ENCODE assay signal across 14 cellular contexts in the genomic region with DNA sequence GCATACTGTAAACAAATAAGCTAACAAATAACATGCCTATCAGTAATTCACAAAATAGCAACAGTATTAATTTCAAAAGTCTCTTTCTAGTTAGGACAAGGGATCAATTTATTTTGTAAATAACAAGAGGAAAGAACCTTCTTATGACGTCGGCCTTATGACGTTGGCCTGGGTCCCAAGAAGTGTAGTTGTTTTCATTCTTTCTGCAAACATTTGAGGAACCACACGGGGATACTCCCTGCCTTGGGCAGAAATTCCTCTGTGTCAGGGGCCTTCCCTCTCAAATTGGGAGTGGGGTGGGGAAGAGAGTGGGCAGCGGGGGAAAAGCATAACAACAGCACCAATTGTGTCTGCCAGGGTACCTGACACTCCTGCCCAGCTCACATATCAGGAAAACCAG. TPM values are rescaled to one million over a fixed set of nuclear protein-coding genes. Genes with fewer than 3 reads are reported as not detected.
DNase-seq lines count a peak whose midpoint lies in the region; ATAC-seq and TF ChIP-seq lines count a peak whose summit lies in the region.
"Had no signal": no experiment of that assay in that cellular context is flagged by ENCODE, and none has a peak within 500 bp of the region (broad histone marks: within the 10 kb centered on the region; RNA-seq: fewer than 3 reads in every experiment).

No MANE protein-coding gene starts in this region.

- DNase-seq in right cardiac atrium = peak in 1 of 3 donors; percentile 64
- no peak for DNase-seq in Right ventricle myocardium inferior (ENCODE audit: missing footprints)
- DNase-seq in fibroblast of gingiva (ENCODE audit: low read depth) = peak; percentile 50
- DNase-seq in ovary = peak; percentile 35 to 69 (median 59)
- no peak for DNase-seq in effector memory CD4-positive, alpha-beta T cell
- no peak for DNase-seq in stimulated activated CD4-positive, alpha-beta T cell treated with anti-CD3 and anti-CD28 coated beads, Interleukin-15, amount 100 ng/mL, for 24 hours
- DNase-seq in esophagus squamous epithelium (lab: John Stamatoyannopoulos, UW) = no peak
- DNase-seq in central memory CD4-positive, alpha-beta T cell = no peak
- DNase-seq: activated CD4-positive, CD25-positive, alpha-beta regulatory T cell; endodermal cell had no signal

- no peak for TF ChIP-seq CTCF in ovary (IDR thresholded peaks at IDR 0.05)
- no peak for TF ChIP-seq CTCF in esophagus squamous epithelium (IDR thresholded peaks at IDR 0.05)

- TF ChIP-seq POLR2A in ovary (IDR thresholded peaks at IDR 0.05) = no peak
- no peak for TF ChIP-seq POLR2A in esophagus squamous epithelium (IDR thresholded peaks at IDR 0.05)

- no peaks in the 10 kb centered on the region for H3K9me3 ChIP-seq in right cardiac atrium (ENCODE audit: control insufficient read depth, low read length)
- no peaks in the 10 kb centered on the region for H3K9me3 ChIP-seq in ovary
- H3K9me3 ChIP-seq in effector memory CD4-positive, alpha-beta T cell (ENCODE audit: control insufficient read depth, low read length) = no peaks in the 10 kb centered on the region
- no peaks in the 10 kb centered on the region for H3K9me3 ChIP-seq in esophagus squamous epithelium
- H3K9me3 ChIP-seq: tibial nerve had no signal

- H3K27me3 ChIP-seq in right cardiac atrium (ENCODE audit: control insufficient read depth, insufficient read depth) (no peaks in the 10 kb centered on the region), ovary (no peaks in the 10 kb centered on the region), esophagus squamous epithelium (peaks cover 0 to 16% (median 0%) of the 10 kb centered on the region in 4 donors)
- H3K27me3 ChIP-seq in effector memory CD4-positive, alpha-beta T cell (replicated peaks; ENCODE audit: control insufficient read depth, insufficient read depth, low read length, poor library complexity, severe bottlenecking) = peaks cover 11% of the 10 kb centered on the region

- H3K4me1 ChIP-seq in right cardiac atrium (ENCODE audit: control insufficient read depth, insufficient read depth, low read length) = no peaks in the 10 kb centered on the region
- H3K4me1 ChIP-seq in ovary (ENCODE audit: insufficient read depth) = peaks cover 10% of the 10 kb centered on the region
- H3K4me1 ChIP-seq in effector memory CD4-positive, alpha-beta T cell (ENCODE audit: control insufficient read depth, insufficient read depth, low read length, poor library complexity, severe bottlenecking) = peaks cover 5% of the 10 kb centered on the region
- peaks cover 0 to 23% (median 4%) of the 10 kb centered on the region in 3 donors for H3K4me1 ChIP-seq in esophagus squamous epithelium

- TF ChIP-seq EP300 in ovary (IDR thresholded peaks at IDR 0.05) = no peak

- intact Hi-C loops in right cardiac atrium (cut with DNase I) (no loop called here), Right ventricle myocardium inferior (cut with DNase I) (no loop called here), ovary (cut with DNase I) (no loop called here), esophagus squamous epithelium (cut with DNase I) (no loop called here)

- H3K27ac ChIP-seq in right cardiac atrium (ENCODE audit: low read length) (peak overlapping the region; percentile 6), ovary (peak overlapping the region; percentile 55 to 80), esophagus squamous epithelium (no peak overlapping the region)
- no peak overlapping the region for H3K27ac ChIP-seq in effector memory CD4-positive, alpha-beta T cell (ENCODE audit: insufficient read depth, low read length, poor library complexity, severe bottlenecking)
- H3K27ac ChIP-seq: skin epidermis had no signal

- H3K4me3 ChIP-seq in right cardiac atrium (ENCODE audit: low read length) (peak overlapping the region; percentile 66), ovary (peak overlapping the region; percentile 5), esophagus squamous epithelium (peak overlapping the region in 2 of 4 donors; percentile 61 to 78)
- H3K4me3 ChIP-seq in effector memory CD4-positive, alpha-beta T cell (ENCODE audit: insufficient read depth, low read depth, low read length, poor library complexity, severe bottlenecking) = no peak overlapping the region

- ATAC-seq in right cardiac atrium = peak; percentile 30 to 34
- ATAC-seq in Right ventricle myocardium inferior = no peak
- ATAC-seq: SK-N-SH treated with all-trans-retinoic acid at 6 μM for 48 hours had no signal

- 41% methylated on average over 5 of the region's 5 CpGs for WGBS in right cardiac atrium
- WGBS in ovary, 3 donors = 10 to 22% (median 11%) methylated on average over 5 of the region's 5 CpGs
- 42 to 54% methylated on average over 5 of the region's 5 CpGs for WGBS in esophagus squamous epithelium, 2 donors

- H3K36me3 ChIP-seq in ovary (no peaks in the 10 kb centered on the region), esophagus squamous epithelium (no peaks in the 10 kb centered on the region)
- H3K36me3 ChIP-seq in effector memory CD4-positive, alpha-beta T cell (ENCODE audit: control insufficient read depth, insufficient read depth, low read length) = no peaks in the 10 kb centered on the region
- H3K36me3 ChIP-seq: tibial nerve had no signal

RNA-seq across cellular contexts. Expression of a gene that starts 1.3 kb away (rescaled TPM):
- total RNA-seq in right cardiac atrium = 1 to 10 TPM; 4.1 to 6.9 (median 5.7) TPM
- 8.9 TPM for polyA plus RNA-seq in right cardiac atrium
- 3.9 TPM for total RNA-seq in Right ventricle myocardium inferior
- total RNA-seq in ovary = 10 to 100 TPM in 3 of 7 donors, 1 to 10 TPM in 4; 5.4 to 62.8 (median 8.9) TPM
- polyA plus RNA-seq in ovary = 10 to 100 TPM; 11.2 to 17.7 TPM
- 1 to 10 TPM in 3 of 4 donors, under 1 TPM in 1; 0.11 to 5.1 (median 2.7) TPM for total RNA-seq in esophagus squamous epithelium
- total RNA-seq: mononuclear cell had no signal

Comparison
In these comparisons a context has a peak if more than half of its experiments do, and no peak if none do; other contexts are left out.
1. DNase-seq: peak in fibroblast of gingiva (single experiment) and ovary (5 of 5); none in Right ventricle myocardium inferior (single experiment), effector memory CD4-positive, alpha-beta T cell (0 of 3), stimulated activated CD4-positive, alpha-beta T cell treated with anti-CD3 and anti-CD28 coated beads, Interleukin-15, amount 100 ng/mL, for 24 hours (single experiment), esophagus squamous epithelium (single experiment) and central memory CD4-positive, alpha-beta T cell (single experiment).
2. H3K27ac ChIP-seq: peak in right cardiac atrium (single experiment) and ovary (2 of 2); none in effector memory CD4-positive, alpha-beta T cell (single experiment) and esophagus squamous epithelium (0 of 4).